Comparison of ENCODE assay signal across 1 cellular context in genomic region chr11:15754221-15754620, GRCh38.
TF ChIP-seq lines count a peak whose summit lies in the region.

No MANE protein-coding gene starts in this region.

TF ChIP-seq in GM23338, 12 proteins besides CTCF, POLR2A, EP300 and RAD21:
- no peak for TF ChIP-seq NANOG (IDR thresholded peaks at IDR 0.05; ENCODE audit: borderline replicate concordance)
- TF ChIP-seq STAT1 (IDR thresholded peaks at IDR 0.05; ENCODE audit: unreplicated experiment) = no peak
- TF ChIP-seq ZNF114 (CRISPR knock-in tag; IDR thresholded peaks at IDR 0.05) = no peak
- TF ChIP-seq ETS1 (IDR thresholded peaks at IDR 0.05) = no peak
- TF ChIP-seq JUNB (IDR thresholded peaks at IDR 0.05; ENCODE audit: unreplicated experiment) = no peak
- TF ChIP-seq POLR2AphosphoS5 (IDR thresholded peaks at IDR 0.05; ENCODE audit: low read depth) = no peak
- TF ChIP-seq, protein P1, sequence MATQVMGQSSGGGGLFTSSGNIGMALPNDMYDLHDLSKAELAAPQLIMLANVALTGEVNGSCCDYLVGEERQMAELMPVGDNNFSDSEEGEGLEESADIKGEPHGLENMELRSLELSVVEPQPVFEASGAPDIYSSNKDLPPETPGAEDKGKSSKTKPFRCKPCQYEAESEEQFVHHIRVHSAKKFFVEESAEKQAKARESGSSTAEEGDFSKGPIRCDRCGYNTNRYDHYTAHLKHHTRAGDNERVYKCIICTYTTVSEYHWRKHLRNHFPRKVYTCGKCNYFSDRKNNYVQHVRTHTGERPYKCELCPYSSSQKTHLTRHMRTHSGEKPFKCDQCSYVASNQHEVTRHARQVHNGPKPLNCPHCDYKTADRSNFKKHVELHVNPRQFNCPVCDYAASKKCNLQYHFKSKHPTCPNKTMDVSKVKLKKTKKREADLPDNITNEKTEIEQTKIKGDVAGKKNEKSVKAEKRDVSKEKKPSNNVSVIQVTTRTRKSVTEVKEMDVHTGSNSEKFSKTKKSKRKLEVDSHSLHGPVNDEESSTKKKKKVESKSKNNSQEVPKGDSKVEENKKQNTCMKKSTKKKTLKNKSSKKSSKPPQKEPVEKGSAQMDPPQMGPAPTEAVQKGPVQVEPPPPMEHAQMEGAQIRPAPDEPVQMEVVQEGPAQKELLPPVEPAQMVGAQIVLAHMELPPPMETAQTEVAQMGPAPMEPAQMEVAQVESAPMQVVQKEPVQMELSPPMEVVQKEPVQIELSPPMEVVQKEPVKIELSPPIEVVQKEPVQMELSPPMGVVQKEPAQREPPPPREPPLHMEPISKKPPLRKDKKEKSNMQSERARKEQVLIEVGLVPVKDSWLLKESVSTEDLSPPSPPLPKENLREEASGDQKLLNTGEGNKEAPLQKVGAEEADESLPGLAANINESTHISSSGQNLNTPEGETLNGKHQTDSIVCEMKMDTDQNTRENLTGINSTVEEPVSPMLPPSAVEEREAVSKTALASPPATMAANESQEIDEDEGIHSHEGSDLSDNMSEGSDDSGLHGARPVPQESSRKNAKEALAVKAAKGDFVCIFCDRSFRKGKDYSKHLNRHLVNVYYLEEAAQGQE (IDR thresholded peaks at IDR 0.05; ENCODE audit: unreplicated experiment) = no peak
- TF ChIP-seq ZNF331 (CRISPR knock-in tag; IDR thresholded peaks at IDR 0.05; ENCODE audit: low read depth) = no peak
- no peak for TF ChIP-seq EZH2 (IDR thresholded peaks at IDR 0.05; ENCODE audit: low read depth, unreplicated experiment)
